8 cellular contexts compared by ENCODE assay signal in genomic region chr2:131801745-131802350, GRCh38.
DNase-seq lines count a peak whose midpoint lies in the region; ATAC-seq and TF ChIP-seq lines count a peak whose summit lies in the region.
"Not testable (repeated sequence)": the region's sequence is repeated elsewhere in the genome, so short reads cannot be mapped to it uniquely, and the experiment has no call there.

No MANE protein-coding gene starts in this region.

- H3K27me3 Mint-ChIP-seq in immature natural killer cell (ENCODE audit: low read depth in 3 of 3) = not testable (repeated sequence)

- H3K4me3 Mint-ChIP-seq in immature natural killer cell = peak overlapping the region; percentile 65 to 78 (median 76)

- H3K27ac Mint-ChIP-seq in immature natural killer cell = not testable (repeated sequence)

- H3K4me3 ChIP-seq in spleen = peak overlapping the region in 7 of 8 donors; percentile 10 to 67 (median 33)

- not testable (repeated sequence) for H3K27ac ChIP-seq in 22Rv1; caudate nucleus (ENCODE audit: low read depth, low read length)
- peak overlapping the region in 4 of 8 donors; percentile 53 to 67 (median 59) for H3K27ac ChIP-seq in spleen

- peak; percentile 48 to 54 for DNase-seq in NCI-H1930 (lab: John Stamatoyannopoulos, UW)
- peak; percentile 67 for DNase-seq in activated CD4-positive, alpha-beta T cell treated with anti-CD3 and anti-CD28 coated beads for 1 hour
- DNase-seq in caudate nucleus (lab: John Stamatoyannopoulos, UW) = peak in 49 of 61 donors; percentile 3 to 77 (median 32)
- DNase-seq in immature natural killer cell = peak; percentile 57 to 67 (median 65)
- peak; percentile 93 for DNase-seq in spleen

- TF ChIP-seq POLR2A in spleen (IDR thresholded peaks at IDR 0.05) = not testable (repeated sequence)

- H3K4me1 ChIP-seq in spleen = peaks cover 0 to 16% (median 11%) of the 10 kb centered on the region in 6 donors

- 0 to 2% (median 2%) methylated on average over 3 to 40 of the region's 41 CpGs for WGBS in spleen, 5 donors

- ATAC-seq in GM18508 (IDR thresholded peaks at IDR 0.05; ENCODE audit: insufficient read depth, unreplicated experiment) (peak; percentile 50), HG02885 (IDR thresholded peaks at IDR 0.05; ENCODE audit: poor library complexity, unreplicated experiment) (peak; percentile 98)

- H3K36me3 ChIP-seq in spleen = not testable (repeated sequence)

- H3K27me3 ChIP-seq in spleen (replicated peaks in 1 of 7) = peaks cover 0 to 18% (median 0%) of the 10 kb centered on the region in 7 donors

- H3K9me3 ChIP-seq in spleen = not testable (repeated sequence)

- H3K4me1 Mint-ChIP-seq in immature natural killer cell = peaks cover 9 to 10% of the 10 kb centered on the region in 2 donors

- not testable (repeated sequence) for H3K36me3 Mint-ChIP-seq in immature natural killer cell

- H3K9me3 Mint-ChIP-seq in immature natural killer cell = not testable (repeated sequence)

- peak; percentile 78 for TF ChIP-seq CTCF in 22Rv1 (IDR thresholded peaks at IDR 0.05)
- TF ChIP-seq CTCF in spleen (IDR thresholded peaks at IDR 0.05 in 8 of 11, conservative IDR thresholded peaks at IDR 0.05 in 3 of 11) = peak in 10 of 11 experiments; percentile 13 to 92 (median 84)

- intact Hi-C loops in spleen (cut with DNase I; ENCODE audit: low total_unique reads) = not testable (repeated sequence)

Comparison
In these comparisons a context has a peak if more than half of its experiments do, and no peak if none do; other contexts are left out.
1. DNase-seq: peak in every context shown above with its lines; median percentile 93 in spleen; 67 in activated CD4-positive, alpha-beta T cell treated with anti-CD3 and anti-CD28 coated beads for 1 hour; 65 in immature natural killer cell; 51 in NCI-H1930; 32 in caudate nucleus.